ENCODE assay signal across 10 cellular contexts in the genomic region with DNA sequence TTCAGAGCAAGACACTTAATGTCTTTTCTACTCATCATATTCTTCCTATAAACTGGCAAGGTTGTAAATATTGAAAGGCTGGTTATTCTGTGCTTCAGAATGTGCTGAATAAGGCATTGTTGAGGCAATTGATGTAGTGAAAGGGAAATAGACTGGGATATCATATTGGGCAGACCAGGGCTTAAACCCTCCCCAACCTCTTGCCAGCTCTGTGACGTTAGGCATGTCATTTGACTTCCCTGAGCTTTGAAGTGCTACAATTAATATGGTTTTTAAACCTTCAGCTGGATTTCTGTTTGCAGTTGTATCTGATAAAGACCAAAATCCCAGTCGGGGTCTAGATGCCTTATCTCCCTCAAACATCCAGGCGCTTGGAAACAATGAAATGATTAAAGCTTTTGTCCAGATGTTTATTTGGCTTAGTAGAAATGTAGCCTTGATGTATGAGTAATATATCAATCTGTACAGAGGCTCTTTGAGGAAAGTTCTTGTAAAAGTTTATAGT.
A peak's percentile ranks its signal among the peaks of the same experiment; 100 is the strongest.
DNase-seq lines count a peak whose midpoint lies in the region; ATAC-seq and TF ChIP-seq lines count a peak whose summit lies in the region.
"Had no signal": no experiment of that assay in that cellular context is flagged by ENCODE, and none has a peak within 500 bp of the region (broad histone marks: within the 10 kb centered on the region; RNA-seq: fewer than 3 reads in every experiment).

No MANE protein-coding gene starts in this region.

- ATAC-seq in GM19395 (IDR thresholded peaks at IDR 0.05; ENCODE audit: unreplicated experiment): no peak

- H4K20me1 ChIP-seq in BLaER1 treated with 17β-estradiol and CSF1 and Interleukin-3, amounts not matched to agents 10 nM and 100 nM: no peaks in the 10 kb centered on the region; a peak in 1 of 22 replicates

- H4K8ac ChIP-seq in mesenchymal stem cell (ENCODE audit: low read length): no peak overlapping the region

- H3K27me3 Mint-ChIP-seq in HFFc6 (ENCODE audit: insufficient read depth): peaks cover 2% of the 10 kb centered on the region
- peaks cover 14% of the 10 kb centered on the region for H3K27me3 Mint-ChIP-seq in activated T-helper 1 cell treated with anti-CD3 and anti-CD28 coated beads, Interleukin-12 subunit alpha, Interleukin-12 subunit beta, Interleukin-2, Interleukin-4 antibody, amounts not matched to agents 30 ng/mL and 10 ng/mL and 1 ng/mL, durations not matched to agents 14 hours and 24 hours and 36 hours (ENCODE audit: insufficient read depth)

- TF ChIP-seq POLR2A in esophagus squamous epithelium (IDR thresholded peaks at IDR 0.05): no peak
- no peak for TF ChIP-seq POLR2A in tibial nerve (IDR thresholded peaks at IDR 0.05)

- no peak overlapping the region for H2BK5ac ChIP-seq in mesenchymal stem cell (ENCODE audit: low read depth, low read length, poor library complexity, severe bottlenecking)

- DNase-seq in HFFc6 (no peak), mesenchymal stem cell (no peak), esophagus squamous epithelium (lab: John Stamatoyannopoulos, UW) (no peak), tibial nerve (ENCODE audit: low spot score in 2 of 2) (no peak), NCI-H1092 (lab: John Stamatoyannopoulos, UW) (no peak)
- DNase-seq in activated T-helper 1 cell treated with anti-CD3 and anti-CD28 coated beads, Interleukin-12 subunit alpha, Interleukin-12 subunit beta, Interleukin-2, Interleukin-4 antibody, amounts not matched to agents 30 ng/mL and 10 ng/mL and 1 ng/mL, durations not matched to agents 14 hours and 24 hours and 36 hours (ENCODE audit: low spot score): no peak
- DNase-seq: activated B cell treated with CpG ODN at 0.5 μM for 24 hours; stimulated activated CD4-positive, alpha-beta T cell treated with anti-CD3 and anti-CD28 coated beads, Interleukin-1b, Interleukin-23, amount 100 ng/mL, for 48 hours had no signal

- 43% methylated on average over 1 of the region's 3 CpGs for WGBS in mesenchymal stem cell
- WGBS in esophagus squamous epithelium, 2 donors: 37 to 54% methylated on average over 3 of the region's 3 CpGs
- WGBS in tibial nerve, 2 donors: 46 to 58% methylated on average over 3 of the region's 3 CpGs

- no peak for TF ChIP-seq EP300 in tibial nerve (IDR thresholded peaks at IDR 0.05)

- H2BK12ac ChIP-seq in mesenchymal stem cell (ENCODE audit: low read length in 2 of 2): no peak overlapping the region

- no peaks in the 10 kb centered on the region for H3K9me3 Mint-ChIP-seq in HFFc6
- no peaks in the 10 kb centered on the region for H3K9me3 Mint-ChIP-seq in activated T-helper 1 cell treated with anti-CD3 and anti-CD28 coated beads, Interleukin-12 subunit alpha, Interleukin-12 subunit beta, Interleukin-2, Interleukin-4 antibody, amounts not matched to agents 30 ng/mL and 10 ng/mL and 1 ng/mL, durations not matched to agents 14 hours and 24 hours and 36 hours
- H3K9me3 Mint-ChIP-seq: activated B cell treated with CpG ODN at 0.5 μM for 24 hours had no signal

- no peak overlapping the region for H3K9ac ChIP-seq in BLaER1 treated with 17β-estradiol and CSF1 and Interleukin-3, amounts not matched to agents 10 nM and 100 nM
- H3K9ac ChIP-seq in mesenchymal stem cell (ENCODE audit: low read length): peak overlapping the region; percentile 52

- H3K4me2 ChIP-seq in BLaER1 treated with 17β-estradiol and CSF1 and Interleukin-3, amounts not matched to agents 10 nM and 100 nM: peak overlapping the region; percentile 25 to 81 (median 55); a peak in 18 of 22 replicates
- no peak overlapping the region for H3K4me2 ChIP-seq in mesenchymal stem cell (ENCODE audit: low read length, poor library complexity, severe bottlenecking)

- no peak overlapping the region for H2BK120ac ChIP-seq in mesenchymal stem cell (ENCODE audit: low read depth, low read length)

- no peak overlapping the region for H3K27ac ChIP-seq in BLaER1 treated with 17β-estradiol and CSF1 and Interleukin-3, amounts not matched to agents 10 nM and 100 nM
- H3K27ac ChIP-seq in mesenchymal stem cell (ENCODE audit: low read length, poor library complexity, severe bottlenecking) (no peak overlapping the region), esophagus squamous epithelium (peak overlapping the region in 1 of 4 donors; percentile 3), tibial nerve (no peak overlapping the region)

- H3K79me1 ChIP-seq in mesenchymal stem cell (replicated peaks; ENCODE audit: low read length, poor library complexity, severe bottlenecking): peaks cover 4% of the 10 kb centered on the region

- intact Hi-C loops in activated T-helper 1 cell treated with anti-CD3 and anti-CD28 coated beads, Interleukin-12 subunit alpha, Interleukin-12 subunit beta, Interleukin-2, Interleukin-4 antibody, amounts not matched to agents 30 ng/mL and 10 ng/mL and 1 ng/mL, durations not matched to agents 14 hours and 24 hours and 36 hours (cut with micrococcal nuclease): no loop called here
- intact Hi-C loops in esophagus squamous epithelium (cut with DNase I): loop anchor here (10.0 kb wide), 1 partner anchor 403 kb away; no protein-coding TSS in a partner anchor

- H4K91ac ChIP-seq in mesenchymal stem cell (ENCODE audit: low read length): no peak overlapping the region

- no peak overlapping the region for H2AK5ac ChIP-seq in mesenchymal stem cell (ENCODE audit: low read length, severe bottlenecking)

- no peak overlapping the region for H3K14ac ChIP-seq in mesenchymal stem cell (ENCODE audit: low read length in 2 of 2)

- H3K36me3 ChIP-seq in BLaER1 treated with 17β-estradiol and CSF1 and Interleukin-3, amounts not matched to agents 10 nM and 100 nM: no peaks in the 10 kb centered on the region
- H3K36me3 ChIP-seq in mesenchymal stem cell (ENCODE audit: control insufficient read depth in 1 of 2, insufficient read depth in 2 of 2, low read depth in 1 of 2, low read length in 2 of 2) (peaks cover 11 to 66% of the 10 kb centered on the region in 2 experiments), esophagus squamous epithelium (peaks cover 0 to 33% (median 0%) of the 10 kb centered on the region in 3 donors), tibial nerve (peaks cover 0 to 24% (median 0%) of the 10 kb centered on the region in 3 donors)

- no peak overlapping the region for H3K18ac ChIP-seq in mesenchymal stem cell (ENCODE audit: low read depth in 1 of 2, low read length in 2 of 2)

- H3K27ac Mint-ChIP-seq in HFFc6: peak overlapping the region; percentile 12; the same call in 1 of the 2 replicates
- no peak overlapping the region for H3K27ac Mint-ChIP-seq in activated T-helper 1 cell treated with anti-CD3 and anti-CD28 coated beads, Interleukin-12 subunit alpha, Interleukin-12 subunit beta, Interleukin-2, Interleukin-4 antibody, amounts not matched to agents 30 ng/mL and 10 ng/mL and 1 ng/mL, durations not matched to agents 14 hours and 24 hours and 36 hours
- H3K27ac Mint-ChIP-seq: activated B cell treated with CpG ODN at 0.5 μM for 24 hours had no signal

- H3K4ac ChIP-seq in mesenchymal stem cell (ENCODE audit: low read depth in 1 of 2, low read length in 2 of 2): no peak overlapping the region

- no peak overlapping the region for H3K23ac ChIP-seq in mesenchymal stem cell (ENCODE audit: low read length in 2 of 2)

- H3K36me3 Mint-ChIP-seq in HFFc6 (ENCODE audit: low read depth): peaks cover 20% of the 10 kb centered on the region; the same call in 1 of the 2 replicates
- H3K36me3 Mint-ChIP-seq in activated T-helper 1 cell treated with anti-CD3 and anti-CD28 coated beads, Interleukin-12 subunit alpha, Interleukin-12 subunit beta, Interleukin-2, Interleukin-4 antibody, amounts not matched to agents 30 ng/mL and 10 ng/mL and 1 ng/mL, durations not matched to agents 14 hours and 24 hours and 36 hours (ENCODE audit: low read depth): no peaks in the 10 kb centered on the region

- H3K4me1 Mint-ChIP-seq in HFFc6 (ENCODE audit: low read depth): peaks cover 54% of the 10 kb centered on the region
- H3K4me1 Mint-ChIP-seq in activated T-helper 1 cell treated with anti-CD3 and anti-CD28 coated beads, Interleukin-12 subunit alpha, Interleukin-12 subunit beta, Interleukin-2, Interleukin-4 antibody, amounts not matched to agents 30 ng/mL and 10 ng/mL and 1 ng/mL, durations not matched to agents 14 hours and 24 hours and 36 hours (ENCODE audit: low read depth): peaks cover 6% of the 10 kb centered on the region

- no peaks in the 10 kb centered on the region for H3K9me3 ChIP-seq in BLaER1 treated with 17β-estradiol and CSF1 and Interleukin-3, amounts not matched to agents 10 nM and 100 nM (replicated peaks in 1 of 11)
- H3K9me3 ChIP-seq in mesenchymal stem cell (ENCODE audit: control insufficient read depth, low read length) (no peaks in the 10 kb centered on the region), esophagus squamous epithelium (no peaks in the 10 kb centered on the region), tibial nerve (no peaks in the 10 kb centered on the region)

- H3K4me3 Mint-ChIP-seq in HFFc6: peak overlapping the region; percentile 13; the same call in 1 of the 2 replicates
- H3K4me3 Mint-ChIP-seq in activated T-helper 1 cell treated with anti-CD3 and anti-CD28 coated beads, Interleukin-12 subunit alpha, Interleukin-12 subunit beta, Interleukin-2, Interleukin-4 antibody, amounts not matched to agents 30 ng/mL and 10 ng/mL and 1 ng/mL, durations not matched to agents 14 hours and 24 hours and 36 hours: peak overlapping the region; percentile 53

- H3K4me1 ChIP-seq in BLaER1 treated with 17β-estradiol and CSF1 and Interleukin-3, amounts not matched to agents 10 nM and 100 nM: peaks cover 0 to 8% (median 4%) of the 10 kb centered on the region in 10 experiments; a peak in 6 of 20 replicates
- H3K4me1 ChIP-seq in mesenchymal stem cell (ENCODE audit: control insufficient read depth, insufficient read depth, low read depth, low read length) (peaks cover 5% of the 10 kb centered on the region), esophagus squamous epithelium (peaks cover 0 to 37% (median 3%) of the 10 kb centered on the region in 3 donors), tibial nerve (peaks cover 0 to 40% (median 5%) of the 10 kb centered on the region in 4 donors)

- no peaks in the 10 kb centered on the region for H3K27me3 ChIP-seq in BLaER1 treated with 17β-estradiol and CSF1 and Interleukin-3, amounts not matched to agents 10 nM and 100 nM
- H3K27me3 ChIP-seq in mesenchymal stem cell (ENCODE audit: control insufficient read depth in 1 of 2, insufficient read depth in 1 of 2, low read length in 2 of 2) (no peaks in the 10 kb centered on the region), esophagus squamous epithelium (no peaks in the 10 kb centered on the region), tibial nerve (no peaks in the 10 kb centered on the region)

- H3K4me3 ChIP-seq in BLaER1 treated with 17β-estradiol and CSF1 and Interleukin-3, amounts not matched to agents 10 nM and 100 nM: no peak overlapping the region
- H3K4me3 ChIP-seq in mesenchymal stem cell (ENCODE audit: insufficient read depth in 1 of 2, low read depth in 1 of 2, low read length in 2 of 2): no peak overlapping the region
- no peak overlapping the region for H3K4me3 ChIP-seq in esophagus squamous epithelium
- no peak overlapping the region for H3K4me3 ChIP-seq in tibial nerve

- no peak overlapping the region for H2AFZ ChIP-seq in mesenchymal stem cell (ENCODE audit: low read depth, low read length)

- no peak for TF ChIP-seq CTCF in HFFc6 (IDR thresholded peaks at IDR 0.05)
- TF ChIP-seq CTCF in esophagus squamous epithelium (IDR thresholded peaks at IDR 0.05): no peak
- no peak for TF ChIP-seq CTCF in tibial nerve (IDR thresholded peaks at IDR 0.05)

- no peak overlapping the region for H2BK15ac ChIP-seq in mesenchymal stem cell (ENCODE audit: low read depth, poor library complexity, severe bottlenecking)
